21 cellular contexts compared by ENCODE assay signal in the genomic region with DNA sequence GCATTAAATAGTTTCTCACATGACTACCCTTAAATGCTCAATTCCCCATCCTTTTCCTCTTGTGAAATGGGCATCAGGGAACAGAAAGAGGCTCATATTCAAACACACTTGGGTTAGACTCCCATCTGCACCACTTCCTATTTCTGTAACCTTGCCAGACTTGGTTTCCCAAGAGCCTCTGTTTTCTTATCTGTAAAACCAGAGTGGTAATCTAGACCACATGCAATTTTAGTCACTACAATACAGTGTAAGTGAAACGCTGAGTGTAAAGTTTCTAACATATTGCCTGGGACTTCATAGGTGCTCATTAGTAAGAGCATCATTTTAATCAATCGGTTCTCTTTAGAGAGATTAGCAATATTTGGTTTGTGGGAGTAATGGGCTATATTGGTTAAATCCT.
"Had no signal": no experiment of that assay in that cellular context is flagged by ENCODE, and none has a peak within 500 bp of the region (broad histone marks: within the 10 kb centered on the region; RNA-seq: fewer than 3 reads in every experiment).

No MANE protein-coding gene starts in this region.

- H3K4me3 ChIP-seq: body of pancreas, dorsolateral prefrontal cortex, lung, spleen, thoracic aorta had no signal

- ATAC-seq: activated CD4-positive, CD25-positive, alpha-beta regulatory T cell treated with anti-CD3 and anti-CD28 coated beads, Interleukin-2, amount 50 U/mL, for 24 hours; activated T-cell treated with anti-CD3 and anti-CD28 coated beads, Interleukin-2, amount 50 U/mL, for 4 hours; body of pancreas; foreskin keratinocyte; left colon; stimulated activated naive B cell treated with anti-CD40 and anti-IgM and Interleukin-4, amounts not matched to agents 10 μg/mL and 1 μg/mL and 100 μg/mL, for 72 hours had no signal

- DNase-seq: activated CD4-positive, alpha-beta T cell treated with anti-CD3 and anti-CD28 coated beads, Interleukin-2, amount 10 ng/mL, durations not matched to agents 7 days and 5 days; activated CD8-positive, alpha-beta memory T cell treated with anti-CD3 and anti-CD28 coated beads, Interleukin-2, amount 50 U/mL, for 4 hours; activated naive CD4-positive, alpha-beta T cell treated with anti-CD3 and anti-CD28 coated beads for 36 hours; activated T-cell treated with anti-CD3 and anti-CD28 coated beads, Interleukin-2, amount 50 U/mL, for 4 hours; body of pancreas; dorsolateral prefrontal cortex; endodermal cell; foreskin keratinocyte; hypothalamus; islet precursor cell; left colon; midbrain; nucleus accumbens; retina; spleen; stimulated activated naive B cell treated with anti-CD40 and anti-IgM and Interleukin-4, amounts not matched to agents 10 μg/mL and 1 μg/mL and 100 μg/mL, for 72 hours; T-helper 9 cell had no signal

- H3K36me3 ChIP-seq: spleen, thoracic aorta had no signal

- H3K9me3 ChIP-seq: body of pancreas, spleen, thoracic aorta had no signal

- H3K4me1 ChIP-seq: body of pancreas, foreskin keratinocyte, spleen had no signal

- H3K27me3 ChIP-seq: body of pancreas, foreskin keratinocyte had no signal

- H3K27ac ChIP-seq: body of pancreas, dorsolateral prefrontal cortex, epithelial cell of prostate, foreskin keratinocyte, spleen, thoracic aorta had no signal
